ENCODE assay signal across 3 cellular contexts in the genomic region with DNA sequence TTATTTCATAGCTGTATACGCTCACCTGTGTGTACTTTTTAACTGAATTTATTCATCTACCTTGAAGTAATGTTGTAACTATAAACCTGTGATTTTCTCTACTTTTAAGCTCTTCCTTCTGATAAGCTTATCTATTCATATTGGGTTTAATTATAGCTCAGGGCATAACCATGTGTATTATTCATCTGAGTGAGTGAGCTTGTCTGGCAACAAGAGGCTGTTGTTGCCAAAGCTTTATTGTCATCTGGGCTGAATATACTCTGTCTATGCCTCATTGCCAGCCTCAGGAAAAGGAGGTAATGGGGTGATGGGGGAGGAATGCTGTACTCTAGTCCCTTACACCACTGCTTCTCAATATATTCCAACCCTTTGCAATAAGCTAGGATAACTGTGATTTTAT.
TF ChIP-seq lines count a peak whose summit lies in the region.

No MANE protein-coding gene starts in this region.

TF ChIP-seq in A549, 52 proteins besides CTCF, POLR2A, EP300 and RAD21:
- TF ChIP-seq SREBF2 (IDR thresholded peaks at IDR 0.05) = no peak
- no peak for TF ChIP-seq BHLHE40 (IDR thresholded peaks at IDR 0.05; ENCODE audit: low read depth, low read length)
- no peak for TF ChIP-seq TP53 (CRISPR knock-in tag; IDR thresholded peaks at IDR 0.05)
- TF ChIP-seq, protein P1, sequence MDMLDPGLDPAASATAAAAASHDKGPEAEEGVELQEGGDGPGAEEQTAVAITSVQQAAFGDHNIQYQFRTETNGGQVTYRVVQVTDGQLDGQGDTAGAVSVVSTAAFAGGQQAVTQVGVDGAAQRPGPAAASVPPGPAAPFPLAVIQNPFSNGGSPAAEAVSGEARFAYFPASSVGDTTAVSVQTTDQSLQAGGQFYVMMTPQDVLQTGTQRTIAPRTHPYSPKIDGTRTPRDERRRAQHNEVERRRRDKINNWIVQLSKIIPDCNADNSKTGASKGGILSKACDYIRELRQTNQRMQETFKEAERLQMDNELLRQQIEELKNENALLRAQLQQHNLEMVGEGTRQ (IDR thresholded peaks at IDR 0.05) = no peak
- TF ChIP-seq CBX2 (IDR thresholded peaks at IDR 0.05; ENCODE audit: borderline replicate concordance, low read depth) = no peak
- TF ChIP-seq ZC3H11A (IDR thresholded peaks at IDR 0.05) = no peak
- no peak for TF ChIP-seq HOXB5 (CRISPR knock-in tag; IDR thresholded peaks at IDR 0.05)
- no peak for TF ChIP-seq JUN (IDR thresholded peaks at IDR 0.05)

TF ChIP-seq in IMR-90, 13 proteins besides CTCF, POLR2A, EP300 and RAD21:
- TF ChIP-seq MAZ (IDR thresholded peaks at IDR 0.05; ENCODE audit: borderline replicate concordance, low read depth, low read length) = no peak
- TF ChIP-seq, protein P1 (IDR thresholded peaks at IDR 0.05; ENCODE audit: low read depth, low read length) = no peak
- no peak for TF ChIP-seq MAFK (IDR thresholded peaks at IDR 0.05; ENCODE audit: low read depth, low read length)
- TF ChIP-seq CEBPB (IDR thresholded peaks at IDR 0.05; ENCODE audit: low read depth, low read length) = no peak
- TF ChIP-seq RFX5 (IDR thresholded peaks at IDR 0.05; ENCODE audit: low read depth, low read length) = no peak
- TF ChIP-seq CHD1 (IDR thresholded peaks at IDR 0.05; ENCODE audit: low read depth, low read length) = no peak
- TF ChIP-seq MXI1 (IDR thresholded peaks at IDR 0.05; ENCODE audit: borderline replicate concordance, low read depth, low read length) = no peak
- TF ChIP-seq NFE2L2 (IDR thresholded peaks at IDR 0.05; ENCODE audit: low read depth, low read length) = no peak

TF ChIP-seq in GM23338, 12 proteins besides CTCF, POLR2A, EP300 and RAD21:
- TF ChIP-seq JUNB (IDR thresholded peaks at IDR 0.05; ENCODE audit: unreplicated experiment) (no peak), NANOG (IDR thresholded peaks at IDR 0.05; ENCODE audit: borderline replicate concordance) (no peak), CREB1 (CRISPR knock-in tag; IDR thresholded peaks at IDR 0.05; ENCODE audit: low read depth) (no peak), ZNF331 (CRISPR knock-in tag; IDR thresholded peaks at IDR 0.05; ENCODE audit: low read depth) (no peak)
- TF ChIP-seq, protein P2, sequence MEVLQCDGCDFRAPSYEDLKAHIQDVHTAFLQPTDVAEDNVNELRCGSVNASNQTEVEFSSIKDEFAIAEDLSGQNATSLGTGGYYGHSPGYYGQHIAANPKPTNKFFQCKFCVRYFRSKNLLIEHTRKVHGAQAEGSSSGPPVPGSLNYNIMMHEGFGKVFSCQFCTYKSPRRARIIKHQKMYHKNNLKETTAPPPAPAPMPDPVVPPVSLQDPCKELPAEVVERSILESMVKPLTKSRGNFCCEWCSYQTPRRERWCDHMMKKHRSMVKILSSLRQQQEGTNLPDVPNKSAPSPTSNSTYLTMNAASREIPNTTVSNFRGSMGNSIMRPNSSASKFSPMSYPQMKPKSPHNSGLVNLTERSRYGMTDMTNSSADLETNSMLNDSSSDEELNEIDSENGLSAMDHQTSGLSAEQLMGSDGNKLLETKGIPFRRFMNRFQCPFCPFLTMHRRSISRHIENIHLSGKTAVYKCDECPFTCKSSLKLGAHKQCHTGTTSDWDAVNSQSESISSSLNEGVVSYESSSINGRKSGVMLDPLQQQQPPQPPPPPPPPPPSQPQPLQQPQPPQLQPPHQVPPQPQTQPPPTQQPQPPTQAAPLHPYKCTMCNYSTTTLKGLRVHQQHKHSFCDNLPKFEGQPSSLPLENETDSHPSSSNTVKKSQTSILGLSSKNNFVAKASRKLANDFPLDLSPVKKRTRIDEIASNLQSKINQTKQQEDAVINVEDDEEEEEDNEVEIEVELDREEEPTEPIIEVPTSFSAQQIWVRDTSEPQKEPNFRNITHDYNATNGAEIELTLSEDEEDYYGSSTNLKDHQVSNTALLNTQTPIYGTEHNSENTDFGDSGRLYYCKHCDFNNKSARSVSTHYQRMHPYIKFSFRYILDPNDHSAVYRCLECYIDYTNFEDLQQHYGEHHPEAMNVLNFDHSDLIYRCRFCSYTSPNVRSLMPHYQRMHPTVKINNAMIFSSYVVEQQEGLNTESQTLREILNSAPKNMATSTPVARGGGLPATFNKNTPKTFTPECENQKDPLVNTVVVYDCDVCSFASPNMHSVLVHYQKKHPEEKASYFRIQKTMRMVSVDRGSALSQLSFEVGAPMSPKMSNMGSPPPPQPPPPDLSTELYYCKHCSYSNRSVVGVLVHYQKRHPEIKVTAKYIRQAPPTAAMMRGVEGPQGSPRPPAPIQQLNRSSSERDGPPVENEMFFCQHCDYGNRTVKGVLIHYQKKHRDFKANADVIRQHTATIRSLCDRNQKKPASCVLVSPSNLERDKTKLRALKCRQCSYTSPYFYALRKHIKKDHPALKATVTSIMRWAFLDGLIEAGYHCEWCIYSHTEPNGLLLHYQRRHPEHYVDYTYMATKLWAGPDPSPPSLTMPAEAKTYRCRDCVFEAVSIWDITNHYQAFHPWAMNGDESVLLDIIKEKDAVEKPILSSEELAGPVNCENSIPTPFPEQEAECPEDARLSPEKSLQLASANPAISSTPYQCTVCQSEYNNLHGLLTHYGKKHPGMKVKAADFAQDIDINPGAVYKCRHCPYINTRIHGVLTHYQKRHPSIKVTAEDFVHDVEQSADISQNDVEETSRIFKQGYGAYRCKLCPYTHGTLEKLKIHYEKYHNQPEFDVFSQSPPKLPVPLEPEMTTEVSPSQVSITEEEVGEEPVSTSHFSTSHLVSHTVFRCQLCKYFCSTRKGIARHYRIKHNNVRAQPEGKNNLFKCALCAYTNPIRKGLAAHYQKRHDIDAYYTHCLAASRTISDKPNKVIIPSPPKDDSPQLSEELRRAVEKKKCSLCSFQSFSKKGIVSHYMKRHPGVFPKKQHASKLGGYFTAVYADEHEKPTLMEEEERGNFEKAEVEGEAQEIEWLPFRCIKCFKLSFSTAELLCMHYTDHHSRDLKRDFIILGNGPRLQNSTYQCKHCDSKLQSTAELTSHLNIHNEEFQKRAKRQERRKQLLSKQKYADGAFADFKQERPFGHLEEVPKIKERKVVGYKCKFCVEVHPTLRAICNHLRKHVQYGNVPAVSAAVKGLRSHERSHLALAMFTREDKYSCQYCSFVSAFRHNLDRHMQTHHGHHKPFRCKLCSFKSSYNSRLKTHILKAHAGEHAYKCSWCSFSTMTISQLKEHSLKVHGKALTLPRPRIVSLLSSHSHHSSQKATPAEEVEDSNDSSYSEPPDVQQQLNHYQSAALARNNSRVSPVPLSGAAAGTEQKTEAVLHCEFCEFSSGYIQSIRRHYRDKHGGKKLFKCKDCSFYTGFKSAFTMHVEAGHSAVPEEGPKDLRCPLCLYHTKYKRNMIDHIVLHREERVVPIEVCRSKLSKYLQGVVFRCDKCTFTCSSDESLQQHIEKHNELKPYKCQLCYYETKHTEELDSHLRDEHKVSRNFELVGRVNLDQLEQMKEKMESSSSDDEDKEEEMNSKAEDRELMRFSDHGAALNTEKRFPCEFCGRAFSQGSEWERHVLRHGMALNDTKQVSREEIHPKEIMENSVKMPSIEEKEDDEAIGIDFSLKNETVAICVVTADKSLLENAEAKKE (CRISPR knock-in tag; IDR thresholded peaks at IDR 0.05) = no peak
